ENCODE assay signal across 16 cellular contexts in genomic region chr6:36691612-36692011, GRCh38. TPM values are rescaled to one million over a fixed set of nuclear protein-coding genes. Genes with fewer than 3 reads are reported as not detected.
DNase-seq lines count a peak whose midpoint lies in the region; ATAC-seq and TF ChIP-seq lines count a peak whose summit lies in the region.
"Had no signal": no experiment of that assay in that cellular context is flagged by ENCODE, and none has a peak within 500 bp of the region (broad histone marks: within the 10 kb centered on the region; RNA-seq: fewer than 3 reads in every experiment).

No MANE protein-coding gene starts in this region.

- H3K36me3 Mint-ChIP-seq in activated T-cell treated with anti-CD3 and anti-CD28 coated beads, Interleukin-2, amount 50 U/mL, for 72 hours (ENCODE audit: insufficient read depth in 2 of 2): peaks cover 0 to 4% of the 10 kb centered on the region in 2 donors
- no peaks in the 10 kb centered on the region for H3K36me3 Mint-ChIP-seq in CD4-positive, alpha-beta T cell (ENCODE audit: low read depth)
- H3K36me3 Mint-ChIP-seq in naive B cell: peaks cover 0 to 4% of the 10 kb centered on the region in 2 donors

- POLR2A ChIA-PET in CD4-positive, alpha-beta T cell (lab: Charles Lee): no interaction called here
- POLR2A ChIA-PET in RWPE1 (lab: Yijun Ruan, JAX; ENCODE audit: low non-redundant PET): no interaction called here

- no peaks in the 10 kb centered on the region for H3K27me3 ChIP-seq in CD4-positive, alpha-beta T cell (ENCODE audit: control insufficient read depth, insufficient read depth, low read length)
- H3K27me3 ChIP-seq: ascending aorta, SJSA1 had no signal

- no peak overlapping the region for H3K27ac Mint-ChIP-seq in activated T-cell treated with anti-CD3 and anti-CD28 coated beads, Interleukin-2, amount 50 U/mL, for 72 hours
- H3K27ac Mint-ChIP-seq in CD4-positive, alpha-beta T cell: peak overlapping the region; percentile 43
- H3K27ac Mint-ChIP-seq in naive B cell: peak overlapping the region; percentile 85 to 99 (median 99)
- H3K27ac Mint-ChIP-seq: WTC11 had no signal

- ATAC-seq in activated T-cell treated with anti-CD3 and anti-CD28 coated beads, Interleukin-2, amount 50 U/mL, for 72 hours (replicated peaks in 1 of 2): peak in 1 of 2 donors; percentile 35
- no peak for ATAC-seq in CD4-positive, alpha-beta T cell (ENCODE audit: poor library complexity)
- no peak for ATAC-seq in naive B cell (ENCODE audit: low read depth in 2 of 2)
- no peak for ATAC-seq in GM21526 (IDR thresholded peaks at IDR 0.05; ENCODE audit: low FRiP score, unreplicated experiment)
- ATAC-seq: WTC11 had no signal

- CTCF ChIA-PET in CD4-positive, alpha-beta T cell (lab: Charles Lee): no interaction called here
- CTCF ChIA-PET in RWPE1 (lab: Yijun Ruan, JAX): no interaction called here

- no peak overlapping the region for H3K27ac ChIP-seq in CD4-positive, alpha-beta T cell (ENCODE audit: low read depth, low read length)
- peak overlapping the region; percentile 95 for H3K27ac ChIP-seq in RWPE1
- H3K27ac ChIP-seq: ascending aorta, SJSA1 had no signal

- H3K9me3 ChIP-seq in CD4-positive, alpha-beta T cell (ENCODE audit: control insufficient read depth, low read length): no peaks in the 10 kb centered on the region
- H3K9me3 ChIP-seq: ascending aorta, SJSA1 had no signal

- peaks cover 65% of the 10 kb centered on the region for H3K4me1 Mint-ChIP-seq in activated T-cell treated with anti-CD3 and anti-CD28 coated beads, Interleukin-2, amount 50 U/mL, for 72 hours (ENCODE audit: low read depth)
- H3K4me1 Mint-ChIP-seq in CD4-positive, alpha-beta T cell (ENCODE audit: low read depth): peaks cover 9% of the 10 kb centered on the region
- peaks cover 68 to 86% (median 81%) of the 10 kb centered on the region in 3 donors for H3K4me1 Mint-ChIP-seq in naive B cell

- no peak for TF ChIP-seq CTCF in CD4-positive, alpha-beta T cell (IDR thresholded peaks at IDR 0.05)
- no peak for TF ChIP-seq CTCF in RWPE1 (conservative IDR thresholded peaks at IDR 0.05; ENCODE audit: low read depth)

- no peaks in the 10 kb centered on the region for H3K27me3 Mint-ChIP-seq in activated T-cell treated with anti-CD3 and anti-CD28 coated beads, Interleukin-2, amount 50 U/mL, for 72 hours (ENCODE audit: low read depth)
- no peaks in the 10 kb centered on the region for H3K27me3 Mint-ChIP-seq in CD4-positive, alpha-beta T cell
- no peaks in the 10 kb centered on the region for H3K27me3 Mint-ChIP-seq in naive B cell

- H3K9me3 Mint-ChIP-seq in activated T-cell treated with anti-CD3 and anti-CD28 coated beads, Interleukin-2, amount 50 U/mL, for 72 hours: no peaks in the 10 kb centered on the region
- no peaks in the 10 kb centered on the region for H3K9me3 Mint-ChIP-seq in CD4-positive, alpha-beta T cell
- no peaks in the 10 kb centered on the region for H3K9me3 Mint-ChIP-seq in naive B cell

- DNase-seq in activated T-cell treated with anti-CD3 and anti-CD28 coated beads, Interleukin-2, amount 50 U/mL, for 72 hours: no peak
- no peak for DNase-seq in activated T-cell treated with anti-CD3 and anti-CD28 coated beads, Interleukin-2, amount 50 U/mL, for 1 hour
- DNase-seq in CD4-positive, alpha-beta T cell: no peak
- DNase-seq in RWPE1 (ENCODE audit: low spot score): no peak
- DNase-seq in naive B cell: no peak
- DNase-seq in SIG-M5 (lab: John Stamatoyannopoulos, UW): no peak
- DNase-seq in SKM-1 (lab: John Stamatoyannopoulos, UW; ENCODE audit: unreplicated experiment): no peak
- DNase-seq: GOT3, kidney, NCI-H187, NCI-H226 had no signal

- peak overlapping the region; percentile 10 to 20 for H3K4me3 Mint-ChIP-seq in activated T-cell treated with anti-CD3 and anti-CD28 coated beads, Interleukin-2, amount 50 U/mL, for 72 hours
- no peak overlapping the region for H3K4me3 Mint-ChIP-seq in CD4-positive, alpha-beta T cell
- peak overlapping the region; percentile 45 to 86 (median 72) for H3K4me3 Mint-ChIP-seq in naive B cell
- H3K4me3 Mint-ChIP-seq: WTC11 had no signal

- intact Hi-C loops in CD4-positive, alpha-beta T cell (cut with DNase I, micrococcal nuclease): no loop called here

RNA-seq across cellular contexts. Expression of gene RAB44, which starts 6.0 kb away (rescaled TPM):
- under 1 TPM; 0.05 to 0.09 TPM for total RNA-seq in activated T-cell treated with anti-CD3 and anti-CD28 coated beads, Interleukin-2, amount 50 U/mL, for 72 hours
- under 1 TPM; 0.22 TPM for total RNA-seq in CD4-positive, alpha-beta T cell
- not detected for polyA plus RNA-seq in naive B cell (ENCODE audit: low read depth in 6 of 6)
- total RNA-seq: renal cortical epithelial cell, SJSA1 had no signal

RNA-seq across cellular contexts. Expression of gene CDKN1A, which starts 13.1 kb away (rescaled TPM):
- 10 to 100 TPM; 59.9 to 60.4 TPM for total RNA-seq in activated T-cell treated with anti-CD3 and anti-CD28 coated beads, Interleukin-2, amount 50 U/mL, for 72 hours
- total RNA-seq in CD4-positive, alpha-beta T cell: 10 to 100 TPM; 98.3 to 98.6 TPM
- polyA plus RNA-seq in naive B cell (ENCODE audit: low read depth in 6 of 6): 10 to 100 TPM; 22.9 to 89.9 (median 48.2) TPM
